ENCODE assay signal across 8 cellular contexts in genomic region chr2:135531231-135532197, GRCh38. TPM values are rescaled to one million over a fixed set of nuclear protein-coding genes. Genes with fewer than 3 reads are reported as not detected.
DNase-seq lines count a peak whose midpoint lies in the region; ATAC-seq and TF ChIP-seq lines count a peak whose summit lies in the region.

TSS of gene R3HDM1 (plus strand) at chr2:135531484. CDS start at chr2:135604846, 73,362 bp downstream.

- DNase-seq in GM10248 (ENCODE audit: extremely low spot score) (peak; percentile 97), NCI-H1048 (lab: John Stamatoyannopoulos, UW) (peak; percentile 97), SK-N-SH (peak; percentile 94), germinal center (ENCODE audit: low spot score) (peak; percentile 98), non-pigmented ciliary epithelial cell (ENCODE audit: low read depth) (peak; percentile 100), superior temporal gyrus (ENCODE audit: extremely low spot score) (peak; percentile 100)
- peak; percentile 94 for DNase-seq in activated naive CD4-positive, alpha-beta T cell treated with anti-CD3 and anti-CD28 coated beads, Interleukin-2, amount 50 U/mL, for 16 hours

- H4K20me1 ChIP-seq in SK-N-SH (ENCODE audit: insufficient read depth): no peaks in the 10 kb centered on the region; the same call in 1 of the 2 replicates

- peak; percentile 79 for ATAC-seq in HG02571 (IDR thresholded peaks at IDR 0.05; ENCODE audit: unreplicated experiment)

- peak within 1 kb of the TSS; percentile 86 for H2AFZ ChIP-seq in SK-N-SH (ENCODE audit: low read depth)

- peak within 1 kb of the TSS; percentile 89 for H3K4me2 ChIP-seq in SK-N-SH

- H3K27ac ChIP-seq in SK-N-SH (ENCODE audit: low read depth in 2 of 2, low read length in 1 of 2): peak within 1 kb of the TSS; percentile 96 to 97

- TF ChIP-seq CTCF in GM10248 (IDR thresholded peaks at IDR 0.05; ENCODE audit: control extremely low read depth, extremely low read depth, low read depth, missing control alignments): peak; percentile 35
- peak; percentile 28; the same call in 1 of the 2 replicates for TF ChIP-seq CTCF in SK-N-SH (IDR thresholded peaks at IDR 0.05)

- H3K4me1 ChIP-seq in SK-N-SH (ENCODE audit: control insufficient read depth in 1 of 2, insufficient read depth in 2 of 2, low read depth in 1 of 2, low read length in 1 of 2): peaks cover 0 to 6% of the 10 kb centered on the region in 2 experiments; a peak in 2 of 4 replicates

- CTCF ChIA-PET in GM10248 (lab: Yijun Ruan, JAX): interaction anchor here (0.7 to 1.2 kb wide), 5 partner anchors 16 to 853 kb away, joined by 3 to 4 read pairs (median 4); no protein-coding TSS in a partner anchor
- CTCF ChIA-PET in SK-N-SH (lab: Yijun Ruan, JAX): interaction anchor here (1.2 to 1.9 kb wide), 5 partner anchors 85 to 543 kb away, joined by 3 to 7 read pairs (median 5); partner anchors contain the start of gene UBXN4

- H3K9me2 ChIP-seq in SK-N-SH: no peaks in the 10 kb centered on the region

- POLR2A ChIA-PET in GM10248 (lab: Yijun Ruan, JAX) (interaction anchor here (0.5 to 1.2 kb wide), 2 partner anchors 64 to 135 kb away, joined by 3 read pairs; no protein-coding TSS in a partner anchor), SK-N-SH (lab: Yijun Ruan, JAX) (interaction anchor here (0.9 to 1.4 kb wide), 3 partner anchors 53 to 345 kb away, joined by 3 to 5 read pairs (median 3); partner anchors contain the start of gene MCM6)

- 2% methylated on average over 38 of the region's 75 CpGs for WGBS in SK-N-SH (ENCODE audit: low lambda C conversion rate)

- H3K9me3 ChIP-seq in SK-N-SH: no peaks in the 10 kb centered on the region

- 0 out of 4 replicates have a peak, but pooled peaks of 1 of the 2 experiments have one; percentile 6 for TF ChIP-seq EP300 in SK-N-SH (IDR thresholded peaks at IDR 0.05; ENCODE audit: borderline replicate concordance in 1 of 2, low read depth in 1 of 2, low read length in 1 of 2)

- H3K79me2 ChIP-seq in SK-N-SH (ENCODE audit: insufficient read depth): peaks cover 74% of the 10 kb centered on the region

- H3K36me3 ChIP-seq in SK-N-SH (replicated peaks in 1 of 2; ENCODE audit: control insufficient read depth in 1 of 2, insufficient read depth in 2 of 2, low read length in 1 of 2): peaks cover 0 to 3% of the 10 kb centered on the region in 2 experiments

- peak; percentile 41 for TF ChIP-seq RAD21 in SK-N-SH (IDR thresholded peaks at IDR 0.05; ENCODE audit: low read length)

- H3F3A ChIP-seq in SK-N-SH (replicated peaks; ENCODE audit: insufficient read depth): peaks cover 5% of the 10 kb centered on the region

- H3K9ac ChIP-seq in SK-N-SH: peak within 1 kb of the TSS; percentile 84

- no peaks in the 10 kb centered on the region for H3K27me3 ChIP-seq in SK-N-SH (ENCODE audit: insufficient read depth)

- H3K4me3 ChIP-seq in SK-N-SH (ENCODE audit: low read depth in 2 of 2, low read length in 1 of 2): peak within 1 kb of the TSS; percentile 80 to 82

TF ChIP-seq in SK-N-SH, 30 proteins besides CTCF, POLR2A, EP300 and RAD21 (continues in another document):
- TF ChIP-seq FOXJ3 (CRISPR knock-in tag; IDR thresholded peaks at IDR 0.05) (no peak), NFIC (IDR thresholded peaks at IDR 0.05; ENCODE audit: borderline replicate concordance) (peak; percentile 36; the same call in 1 of the 2 replicates), USF1 (IDR thresholded peaks at IDR 0.05; ENCODE audit: borderline replicate concordance, low read depth) (0 out of 2 replicates have a peak, but pooled peaks have one; percentile 9), TEAD4 (IDR thresholded peaks at IDR 0.05; ENCODE audit: borderline replicate concordance, insufficient read depth) (no peak), MXI1 (IDR thresholded peaks at IDR 0.05; ENCODE audit: low read depth, low read length) (peak; percentile 83), REST (IDR thresholded peaks at IDR 0.05; ENCODE audit: low read depth, low read length) (no peak), RXRA (IDR thresholded peaks at IDR 0.05; ENCODE audit: borderline replicate concordance, low read depth) (no peak), USF2 (IDR thresholded peaks at IDR 0.05; ENCODE audit: borderline replicate concordance, low read depth, low read length) (no peak), JUND (IDR thresholded peaks at IDR 0.05) (no peak), MAX (IDR thresholded peaks at IDR 0.05; ENCODE audit: low read depth) (peak; percentile 58), SMC3 (IDR thresholded peaks at IDR 0.05; ENCODE audit: low read depth, low read length) (0 out of 2 replicates have a peak, but pooled peaks have one; percentile 2), TCF12 (IDR thresholded peaks at IDR 0.05) (no peak), IRF3 (IDR thresholded peaks at IDR 0.05; ENCODE audit: low read depth, low read length) (peak; percentile 75), NRF1 (IDR thresholded peaks at IDR 0.05; ENCODE audit: low read depth, low read length) (0 out of 2 replicates have a peak, but pooled peaks have one; percentile 14), ZBTB33 (IDR thresholded peaks at IDR 0.05; ENCODE audit: borderline replicate concordance, low read depth) (0 out of 2 replicates have a peak, but pooled peaks have one; percentile 17), FOXM1 (IDR thresholded peaks at IDR 0.05; ENCODE audit: low read depth) (no peak), TAF1 (IDR thresholded peaks at IDR 0.05; ENCODE audit: borderline replicate concordance, low read depth, low read length) (peak; percentile 48)

RNA-seq across cellular contexts. Expression of gene R3HDM1, which starts in this region (rescaled TPM):
- 38.2 and 56.8 TPM in 2 replicates for polyA plus RNA-seq in SK-N-SH (2012; rRNA removed)
- 29.3 and 38.9 TPM in 2 replicates for polyA plus RNA-seq in SK-N-SH (2012; cell fraction: cytosol; rRNA removed)
- polyA plus RNA-seq in SK-N-SH (2012; cell fraction: nucleus; rRNA removed): 24.3 and 45.2 TPM in 2 replicates

Comparison
In these comparisons a context has a peak if more than half of its experiments do, and no peak if none do; other contexts are left out.
1. Peak in every context shown above with its lines: DNase-seq, ATAC-seq, H3K4me3 ChIP-seq and H3K27ac ChIP-seq.